Comparison of ENCODE assay signal across 24 cellular contexts in the genomic region with DNA sequence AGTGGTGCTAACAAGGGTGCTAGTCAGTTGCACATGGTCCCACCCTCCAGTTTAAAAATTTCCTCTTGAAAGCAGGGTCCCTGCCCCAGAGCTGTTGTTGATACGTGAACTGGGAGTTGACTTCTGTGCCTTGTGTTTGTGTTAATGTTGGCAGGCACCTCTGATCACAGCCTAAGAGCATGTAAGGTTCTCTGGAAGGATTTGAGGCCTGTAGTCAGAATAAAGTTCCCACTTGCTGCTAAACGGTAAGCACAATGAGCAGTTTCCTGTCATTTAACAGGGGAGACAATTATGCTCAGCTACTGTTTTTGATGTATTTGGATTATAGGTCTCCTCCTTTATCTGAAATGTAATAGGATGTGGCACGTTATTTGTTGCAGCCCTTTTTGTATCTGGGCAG. TPM values are rescaled to one million over a fixed set of nuclear protein-coding genes. Genes with fewer than 3 reads are reported as not detected.
DNase-seq lines count a peak whose midpoint lies in the region; ATAC-seq and TF ChIP-seq lines count a peak whose summit lies in the region.
"Had no signal": no experiment of that assay in that cellular context is flagged by ENCODE, and none has a peak within 500 bp of the region (broad histone marks: within the 10 kb centered on the region; RNA-seq: fewer than 3 reads in every experiment).

No MANE protein-coding gene starts in this region.

- H4K20me1 ChIP-seq in Karpas-422 (ENCODE audit: insufficient read depth, low read depth, low read length), result no peaks in the 10 kb centered on the region
- H4K20me1 ChIP-seq in SK-N-SH (ENCODE audit: insufficient read depth), result no peaks in the 10 kb centered on the region

- no peak overlapping the region for H3K9ac ChIP-seq in Karpas-422 (ENCODE audit: low read length)
- H3K9ac ChIP-seq in skeletal muscle tissue (ENCODE audit: low read depth in 1 of 3, low read length in 3 of 3), result no peak overlapping the region
- H3K9ac ChIP-seq in SK-N-SH, result no peak overlapping the region

- H3K9me3 Mint-ChIP-seq in activated naive CD4-positive, alpha-beta T cell treated with anti-CD3 and anti-CD28 coated beads, Interleukin-2, amount 50 U/mL, for 24 hours, result no peaks in the 10 kb centered on the region
- H3K9me3 Mint-ChIP-seq in activated naive CD8-positive, alpha-beta T cell treated with anti-CD3 and anti-CD28 coated beads, Interleukin-2, amount 50 U/mL, for 24 hours, result no peaks in the 10 kb centered on the region
- H3K9me3 Mint-ChIP-seq: stimulated activated naive B cell treated with anti-CD40 and anti-IgM and Interleukin-4, amounts not matched to agents 10 μg/mL and 1 μg/mL and 100 μg/mL, for 72 hours had no signal

- H3K27ac Mint-ChIP-seq in activated naive CD4-positive, alpha-beta T cell treated with anti-CD3 and anti-CD28 coated beads, Interleukin-2, amount 50 U/mL, for 24 hours, result peak overlapping the region; percentile 93
- peak overlapping the region; percentile 69 for H3K27ac Mint-ChIP-seq in activated naive CD8-positive, alpha-beta T cell treated with anti-CD3 and anti-CD28 coated beads, Interleukin-2, amount 50 U/mL, for 24 hours
- H3K27ac Mint-ChIP-seq: brain; stimulated activated naive B cell treated with anti-CD40 and anti-IgM and Interleukin-4, amounts not matched to agents 10 μg/mL and 1 μg/mL and 100 μg/mL, for 72 hours had no signal

- H3K4me1 Mint-ChIP-seq in activated naive CD4-positive, alpha-beta T cell treated with anti-CD3 and anti-CD28 coated beads, Interleukin-2, amount 50 U/mL, for 24 hours, result peaks cover 89% of the 10 kb centered on the region
- H3K4me1 Mint-ChIP-seq in activated naive CD8-positive, alpha-beta T cell treated with anti-CD3 and anti-CD28 coated beads, Interleukin-2, amount 50 U/mL, for 24 hours, result peaks cover 70% of the 10 kb centered on the region
- H3K4me1 Mint-ChIP-seq: brain had no signal

- TF ChIP-seq EP300 in SK-N-SH (IDR thresholded peaks at IDR 0.05; ENCODE audit: borderline replicate concordance in 1 of 2, low read depth in 1 of 2, low read length in 1 of 2), result no peak

- H2AFZ ChIP-seq in Karpas-422 (ENCODE audit: low read length), result no peak overlapping the region
- H2AFZ ChIP-seq in SK-N-SH (ENCODE audit: low read depth), result no peak overlapping the region

- H3K36me3 ChIP-seq in Karpas-422 (ENCODE audit: insufficient read depth, low read length) (peaks cover 15% of the 10 kb centered on the region; the same call in 1 of the 2 replicates), skeletal muscle tissue (ENCODE audit: control insufficient read depth in 3 of 3, insufficient read depth in 3 of 3, low read length in 3 of 3) (no peaks in the 10 kb centered on the region), SK-N-SH (replicated peaks in 1 of 2; ENCODE audit: control insufficient read depth in 1 of 2, insufficient read depth in 2 of 2, low read length in 1 of 2) (no peaks in the 10 kb centered on the region)
- H3K36me3 ChIP-seq: esophagus squamous epithelium, gastroesophageal sphincter, lower lobe of right lung, prostate gland, transverse colon had no signal

- no peak overlapping the region for H3K4me3 ChIP-seq in Karpas-422 (ENCODE audit: low read length)
- no peak overlapping the region for H3K4me3 ChIP-seq in skeletal muscle tissue (ENCODE audit: low read length in 3 of 3)
- H3K4me3 ChIP-seq in SK-N-SH (ENCODE audit: low read depth in 2 of 2, low read length in 1 of 2), result no peak overlapping the region
- H3K4me3 ChIP-seq: esophagus squamous epithelium, gastroesophageal sphincter, lower lobe of right lung, prostate gland, transverse colon had no signal

- H3K27ac ChIP-seq in Karpas-422 (ENCODE audit: low read length) (0 out of 2 replicates have a peak overlapping the region, but pooled peaks have one; percentile 23), skeletal muscle tissue (ENCODE audit: low read depth, low read length) (peak overlapping the region; percentile 28), SK-N-SH (ENCODE audit: low read depth in 2 of 2, low read length in 1 of 2) (no peak overlapping the region)
- H3K27ac ChIP-seq: lower lobe of right lung, prostate gland, transverse colon had no signal

- H3K9me2 ChIP-seq in Karpas-422 (replicated peaks; ENCODE audit: insufficient read depth, low read length) (no peaks in the 10 kb centered on the region), SK-N-SH (no peaks in the 10 kb centered on the region)

- no peak for ATAC-seq in activated naive CD8-positive, alpha-beta T cell treated with anti-CD3 and anti-CD28 coated beads, Interleukin-2, amount 50 U/mL, for 24 hours
- ATAC-seq in GM19351 (IDR thresholded peaks at IDR 0.05; ENCODE audit: unreplicated experiment), result no peak
- ATAC-seq: activated CD4-positive, CD25-positive, alpha-beta regulatory T cell treated with anti-CD3 and anti-CD28 coated beads, Interleukin-2, amount 50 U/mL, for 24 hours; gastroesophageal sphincter; lower lobe of right lung; stimulated activated naive B cell treated with anti-CD40 and anti-IgM and Interleukin-4, amounts not matched to agents 10 μg/mL and 1 μg/mL and 100 μg/mL, for 72 hours had no signal

- CTCF ChIA-PET in SK-N-SH (lab: Yijun Ruan, JAX), result no interaction called here

- no peak overlapping the region for H3K4me2 ChIP-seq in Karpas-422 (ENCODE audit: low read depth, low read length, poor library complexity, severe bottlenecking)
- no peak overlapping the region for H3K4me2 ChIP-seq in SK-N-SH

- no peaks in the 10 kb centered on the region for H3K27me3 ChIP-seq in Karpas-422 (ENCODE audit: low read length)
- H3K27me3 ChIP-seq in skeletal muscle tissue (ENCODE audit: control insufficient read depth in 3 of 3, insufficient read depth in 3 of 3, low read length in 3 of 3), result no peaks in the 10 kb centered on the region
- H3K27me3 ChIP-seq in SK-N-SH (ENCODE audit: insufficient read depth), result no peaks in the 10 kb centered on the region; the same call in 1 of the 2 replicates
- H3K27me3 ChIP-seq: esophagus squamous epithelium, gastroesophageal sphincter, transverse colon had no signal

- H3K9me3 ChIP-seq in Karpas-422 (ENCODE audit: low read length) (no peaks in the 10 kb centered on the region), skeletal muscle tissue (ENCODE audit: control insufficient read depth in 3 of 3, low read length in 3 of 3) (no peaks in the 10 kb centered on the region), SK-N-SH (no peaks in the 10 kb centered on the region)
- H3K9me3 ChIP-seq: Caco-2, esophagus squamous epithelium, gastroesophageal sphincter, lower lobe of right lung, prostate gland, transverse colon had no signal

- H3F3A ChIP-seq in SK-N-SH (replicated peaks; ENCODE audit: insufficient read depth), result no peaks in the 10 kb centered on the region

- H3K27me3 Mint-ChIP-seq in activated naive CD4-positive, alpha-beta T cell treated with anti-CD3 and anti-CD28 coated beads, Interleukin-2, amount 50 U/mL, for 24 hours, result no peaks in the 10 kb centered on the region
- H3K27me3 Mint-ChIP-seq in activated naive CD8-positive, alpha-beta T cell treated with anti-CD3 and anti-CD28 coated beads, Interleukin-2, amount 50 U/mL, for 24 hours, result no peaks in the 10 kb centered on the region

- no peak for TF ChIP-seq RAD21 in SK-N-SH (IDR thresholded peaks at IDR 0.05; ENCODE audit: low read length)

- no peak for TF ChIP-seq CTCF in SK-N-SH (IDR thresholded peaks at IDR 0.05)

- peaks cover 4% of the 10 kb centered on the region for H3K36me3 Mint-ChIP-seq in activated naive CD4-positive, alpha-beta T cell treated with anti-CD3 and anti-CD28 coated beads, Interleukin-2, amount 50 U/mL, for 24 hours
- peaks cover 14% of the 10 kb centered on the region for H3K36me3 Mint-ChIP-seq in activated naive CD8-positive, alpha-beta T cell treated with anti-CD3 and anti-CD28 coated beads, Interleukin-2, amount 50 U/mL, for 24 hours (ENCODE audit: low read depth)
- H3K36me3 Mint-ChIP-seq: brain; stimulated activated naive B cell treated with anti-CD40 and anti-IgM and Interleukin-4, amounts not matched to agents 10 μg/mL and 1 μg/mL and 100 μg/mL, for 72 hours had no signal

- POLR2A ChIA-PET in SK-N-SH (lab: Yijun Ruan, JAX), result no interaction called here

- H3K4me1 ChIP-seq in Karpas-422 (ENCODE audit: low read length) (peaks cover 66% of the 10 kb centered on the region), skeletal muscle tissue (ENCODE audit: control insufficient read depth in 3 of 3, insufficient read depth in 3 of 3, low read length in 3 of 3) (no peaks in the 10 kb centered on the region), SK-N-SH (ENCODE audit: control insufficient read depth in 1 of 2, insufficient read depth in 2 of 2, low read depth in 1 of 2, low read length in 1 of 2) (no peaks in the 10 kb centered on the region)
- H3K4me1 ChIP-seq: Caco-2, gastroesophageal sphincter, lower lobe of right lung, prostate gland, transverse colon had no signal

- no peak for DNase-seq in activated naive CD4-positive, alpha-beta T cell (lab: John Stamatoyannopoulos, UW)
- no peak for DNase-seq in Karpas-422
- no peak for DNase-seq in activated naive CD8-positive, alpha-beta T cell treated with anti-CD3 and anti-CD28 coated beads, Interleukin-2, amount 50 U/mL, for 24 hours
- DNase-seq in SK-N-SH, result no peak
- no peak for DNase-seq in activated effector memory CD4-positive, alpha-beta T cell treated with Interleukin-2 at 50 U/mL for 16 hours
- DNase-seq: Caco-2; DMS79 treated with DMSO at 0.1 percent for 48 hours; esophagus squamous epithelium; KG1; lower lobe of right lung; NCI-H146; NCI-H2171 treated with DMSO at 0.1 percent for 48 hours; NCI-H526 treated with DMSO at 0.1 percent for 48 hours; RPMI8226; stimulated activated CD4-positive, alpha-beta T cell treated with anti-CD3 and anti-CD28 coated beads, Interleukin-2, amount 100 ng/mL, for 48 hours; stimulated activated naive B cell treated with anti-CD40 and anti-IgM and Interleukin-4, amounts not matched to agents 10 μg/mL and 1 μg/mL and 100 μg/mL, for 72 hours; transverse colon had no signal

- H3K4me3 Mint-ChIP-seq in activated naive CD4-positive, alpha-beta T cell treated with anti-CD3 and anti-CD28 coated beads, Interleukin-2, amount 50 U/mL, for 24 hours, result peak overlapping the region; percentile 64
- H3K4me3 Mint-ChIP-seq in activated naive CD8-positive, alpha-beta T cell treated with anti-CD3 and anti-CD28 coated beads, Interleukin-2, amount 50 U/mL, for 24 hours, result no peak overlapping the region
- H3K4me3 Mint-ChIP-seq: brain; stimulated activated naive B cell treated with anti-CD40 and anti-IgM and Interleukin-4, amounts not matched to agents 10 μg/mL and 1 μg/mL and 100 μg/mL, for 72 hours had no signal

- H3K79me2 ChIP-seq in Karpas-422 (ENCODE audit: low read length) (no peaks in the 10 kb centered on the region), SK-N-SH (ENCODE audit: insufficient read depth) (no peaks in the 10 kb centered on the region)

- 62% methylated on average over 3 of the region's 3 CpGs for WGBS in SK-N-SH (ENCODE audit: low lambda C conversion rate)

TF ChIP-seq in SK-N-SH, 30 proteins besides CTCF, POLR2A, EP300 and RAD21 (continues in another document):
- TF ChIP-seq RXRA (IDR thresholded peaks at IDR 0.05; ENCODE audit: borderline replicate concordance, low read depth) (no peak), SIN3A (IDR thresholded peaks at IDR 0.05; ENCODE audit: borderline replicate concordance, low read depth, low read length) (no peak), TCF12 (IDR thresholded peaks at IDR 0.05) (no peak)

RNA-seq across cellular contexts. Expression of a gene that starts 43.8 kb away (rescaled TPM):
- total RNA-seq in Karpas-422 (2014; rRNA removed; shearing (Covaris generic); ENCODE audit: low replicate concordance), result 11.1 and 19.4 TPM in 2 replicates
- total RNA-seq in skeletal muscle tissue, result 1.0 TPM
- polyA plus RNA-seq in SK-N-SH (2012; rRNA removed), result under 0.01 TPM in 1 of 2 replicates, not detected in the other
- 0.01 TPM in 2 replicates for polyA plus RNA-seq in SK-N-SH (2012; cell fraction: cytosol; rRNA removed)
- polyA plus RNA-seq in SK-N-SH (2012; cell fraction: nucleus; rRNA removed), result 0.04 and 0.07 TPM in 2 replicates

Comparison
In these comparisons a context has a peak if more than half of its experiments do, and no peak if none do; other contexts are left out.
1. H3K27ac ChIP-seq: peak in Karpas-422 (single experiment) and skeletal muscle tissue (single experiment); none in SK-N-SH (0 of 2).